ENCODE assay signal across 21 cellular contexts in the genomic region with DNA sequence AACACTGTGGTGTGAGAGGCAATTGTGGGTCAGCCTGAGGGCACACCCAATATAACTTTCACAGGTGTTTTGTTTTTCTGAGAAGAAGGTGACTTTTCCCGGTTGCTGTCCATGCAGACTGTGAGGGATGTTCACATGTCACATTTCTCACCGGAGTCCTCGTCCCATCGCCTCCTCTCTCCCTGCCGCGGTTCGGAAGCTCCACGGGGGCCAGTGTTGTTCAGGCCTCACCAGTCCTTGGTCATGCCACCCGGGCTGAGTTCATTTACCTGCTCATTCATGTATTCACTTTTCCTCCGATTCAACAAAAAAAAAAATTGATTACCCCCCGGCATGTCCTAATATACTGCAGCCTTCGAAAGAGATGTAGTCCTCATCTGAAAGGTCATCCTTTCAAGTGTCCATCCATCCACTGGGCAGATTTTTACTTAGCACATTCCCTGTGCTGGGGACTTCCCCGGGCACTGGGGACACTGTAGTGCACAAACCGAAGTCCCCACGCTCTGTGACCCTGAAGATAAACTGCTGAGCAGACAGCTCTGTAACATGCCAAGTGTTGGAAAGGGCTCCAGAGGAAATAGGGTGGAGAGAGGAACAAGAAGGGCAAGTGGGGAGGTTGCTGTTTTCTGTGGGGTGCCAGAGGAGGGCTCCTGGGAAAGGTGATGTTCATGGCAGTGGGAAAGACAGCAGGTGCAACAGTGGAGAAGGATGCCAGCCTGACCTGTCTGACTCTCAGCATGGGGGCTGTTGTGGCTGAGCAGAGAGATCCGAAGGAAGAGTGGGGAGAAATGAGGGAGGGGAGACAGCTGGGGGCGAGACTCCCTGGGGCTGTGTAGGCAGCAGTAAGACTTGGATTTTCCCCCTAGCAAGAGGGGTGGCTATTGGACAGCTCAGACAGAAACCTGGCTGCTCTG. TPM values are rescaled to one million over a fixed set of nuclear protein-coding genes. Genes with fewer than 3 reads are reported as not detected.
DNase-seq lines count a peak whose midpoint lies in the region; ATAC-seq and TF ChIP-seq lines count a peak whose summit lies in the region.
"Had no signal": no experiment of that assay in that cellular context is flagged by ENCODE, and none has a peak within 500 bp of the region (broad histone marks: within the 10 kb centered on the region; RNA-seq: fewer than 3 reads in every experiment).

No MANE protein-coding gene starts in this region.

- TF ChIP-seq POLR2A in body of pancreas (IDR thresholded peaks at IDR 0.05), result no peak

- peaks cover 11% of the 10 kb centered on the region for H3K4me1 Mint-ChIP-seq in neural crest cell
- H3K4me1 Mint-ChIP-seq in stimulated activated memory B cell treated with anti-CD40 and anti-IgM and Interleukin-4, amounts not matched to agents 10 μg/mL and 1 μg/mL and 100 μg/mL, for 72 hours, result peaks cover 29% of the 10 kb centered on the region

- H3K4me3 Mint-ChIP-seq in neural crest cell, result no peak overlapping the region
- H3K4me3 Mint-ChIP-seq in stimulated activated memory B cell treated with anti-CD40 and anti-IgM and Interleukin-4, amounts not matched to agents 10 μg/mL and 1 μg/mL and 100 μg/mL, for 72 hours, result no peak overlapping the region
- H3K4me3 Mint-ChIP-seq: CD8-positive, alpha-beta T cell had no signal

- H3K36me3 ChIP-seq in body of pancreas (replicated peaks in 1 of 2; ENCODE audit: insufficient read depth in 1 of 2, low read depth in 2 of 2), result no peaks in the 10 kb centered on the region
- H3K36me3 ChIP-seq: HAP-1, Peyer's patch had no signal

- H3K36me3 Mint-ChIP-seq in neural crest cell (ENCODE audit: low read depth), result peaks cover 34% of the 10 kb centered on the region
- peaks cover 15% of the 10 kb centered on the region for H3K36me3 Mint-ChIP-seq in stimulated activated memory B cell treated with anti-CD40 and anti-IgM and Interleukin-4, amounts not matched to agents 10 μg/mL and 1 μg/mL and 100 μg/mL, for 72 hours

- no peaks in the 10 kb centered on the region for H3K27me3 Mint-ChIP-seq in neural crest cell (ENCODE audit: low read depth)
- peaks cover 38% of the 10 kb centered on the region for H3K27me3 Mint-ChIP-seq in stimulated activated memory B cell treated with anti-CD40 and anti-IgM and Interleukin-4, amounts not matched to agents 10 μg/mL and 1 μg/mL and 100 μg/mL, for 72 hours

- no peaks in the 10 kb centered on the region for H3K27me3 ChIP-seq in body of pancreas
- H3K27me3 ChIP-seq: BLaER1, MG63, Peyer's patch had no signal

- DNase-seq in Right ventricle myocardium inferior (ENCODE audit: missing footprints), result no peak
- DNase-seq in left cardiac atrium, result no peak
- DNase-seq in body of pancreas, result peak in 2 of 4 donors; percentile 51 to 63
- no peak for DNase-seq in neural crest cell (ENCODE audit: low read depth, low spot score)
- peak; percentile 16 for DNase-seq in stimulated activated CD8-positive, alpha-beta memory T cell treated with anti-CD3 and anti-CD28 coated beads, Interleukin-4, amount 100 ng/mL, for 48 hours
- DNase-seq in cortex of kidney (lab: John Stamatoyannopoulos, UW), result no peak
- DNase-seq: CD8-positive, alpha-beta T cell; GF-D8; Kasumi-1; MG63; NCI-H1048; NCI-H1436; NCI-H2029 treated with DMSO at 0.1 percent for 48 hours; NCI-H2171; NCI-H69 had no signal

- H3K9me3 Mint-ChIP-seq in neural crest cell, result peaks cover 12% of the 10 kb centered on the region
- peaks cover 13% of the 10 kb centered on the region for H3K9me3 Mint-ChIP-seq in stimulated activated memory B cell treated with anti-CD40 and anti-IgM and Interleukin-4, amounts not matched to agents 10 μg/mL and 1 μg/mL and 100 μg/mL, for 72 hours

- H3K4me3 ChIP-seq in body of pancreas, result no peak overlapping the region
- H3K4me3 ChIP-seq: A549, BLaER1, HAP-1, MG63, Peyer's patch had no signal

- intact Hi-C loops in Right ventricle myocardium inferior (cut with DNase I), result loop anchor here (2.0 kb wide), 1 partner anchor 21 kb away; no protein-coding TSS in a partner anchor
- intact Hi-C loops in left cardiac atrium (cut with DNase I), result no loop called here
- intact Hi-C loops in body of pancreas (cut with DNase I), result no loop called here

- peak overlapping the region; percentile 35 for H3K27ac Mint-ChIP-seq in neural crest cell (ENCODE audit: unreplicated experiment)
- H3K27ac Mint-ChIP-seq in stimulated activated memory B cell treated with anti-CD40 and anti-IgM and Interleukin-4, amounts not matched to agents 10 μg/mL and 1 μg/mL and 100 μg/mL, for 72 hours, result no peak overlapping the region
- H3K27ac Mint-ChIP-seq: CD8-positive, alpha-beta T cell; IgD-negative memory B cell had no signal

- no peaks in the 10 kb centered on the region for H3K9me3 ChIP-seq in body of pancreas
- H3K9me3 ChIP-seq: HAP-1, Peyer's patch had no signal

- 74 to 76% methylated on average over 17 of the region's 17 CpGs for WGBS in body of pancreas, 2 donors

- ATAC-seq in Right ventricle myocardium inferior (peak; percentile 45), left cardiac atrium (no peak), body of pancreas (peak; percentile 58)
- ATAC-seq in stimulated activated memory B cell treated with anti-CD40 and anti-IgM and Interleukin-4, amounts not matched to agents 10 μg/mL and 1 μg/mL and 100 μg/mL, for 72 hours, result no peak
- ATAC-seq: A549; CD8-positive, alpha-beta T cell had no signal

- H3K4me1 ChIP-seq in body of pancreas, result peaks cover 16% of the 10 kb centered on the region
- H3K4me1 ChIP-seq: A549, HAP-1, Peyer's patch had no signal

- H3K27ac ChIP-seq in body of pancreas, result peak overlapping the region in 3 of 4 donors; percentile 10 to 62 (median 41)
- H3K27ac ChIP-seq: A549, BLaER1, Peyer's patch had no signal

- TF ChIP-seq CTCF in body of pancreas (IDR thresholded peaks at IDR 0.05), result no peak
- no peak for TF ChIP-seq CTCF in neural crest cell (conservative IDR thresholded peaks at IDR 0.05)

RNA-seq across cellular contexts. Expression of a gene that starts 22.4 kb away (rescaled TPM):
- 104 TPM for total RNA-seq in Right ventricle myocardium inferior
- 10 to 100 TPM; 69.3 to 99.6 TPM for total RNA-seq in left cardiac atrium
- 10 to 100 TPM; 49.8 to 57.1 TPM for total RNA-seq in body of pancreas
- 37.1 and 38.5 TPM in 2 replicates for total RNA-seq in neural crest cell

RNA-seq across cellular contexts. Expression of a gene that starts 59.3 kb away (rescaled TPM):
- 2.4 TPM for total RNA-seq in Right ventricle myocardium inferior
- total RNA-seq in left cardiac atrium, result 1 to 10 TPM; 2.3 to 2.4 TPM
- 10 to 100 TPM; 35.3 to 38.9 TPM for total RNA-seq in body of pancreas
- total RNA-seq in neural crest cell, result not detected in 2 replicates
- total RNA-seq: CD8-positive, alpha-beta T cell had no signal

Comparison
In these comparisons a context has a peak if more than half of its experiments do, and no peak if none do; other contexts are left out.
1. ATAC-seq: peak in Right ventricle myocardium inferior (single experiment) and body of pancreas (single experiment); none in left cardiac atrium (0 of 2) and stimulated activated memory B cell treated with anti-CD40 and anti-IgM and Interleukin-4, amounts not matched to agents 10 μg/mL and 1 μg/mL and 100 μg/mL, for 72 hours (single experiment).
2. RNA of a gene that starts 59.3 kb away (total RNA-seq): 35.3 to 38.9 TPM in body of pancreas; 2.4 TPM in Right ventricle myocardium inferior (single experiment), 2.3 to 2.4 TPM in left cardiac atrium and not detected in neural crest cell; every median in the first group is over 10 times any median in the second.